Comparison of ENCODE assay signal across 1 cellular context in genomic region chr17:42928714-42929496, GRCh38.
TF ChIP-seq lines count a peak whose summit lies in the region.

No MANE protein-coding gene starts in this region.

TF ChIP-seq in HepG2, 621 proteins besides CTCF, POLR2A, EP300 and RAD21 (continued from another document and continues in another):
- TF ChIP-seq DZIP1 (CRISPR knock-in tag; IDR thresholded peaks at IDR 0.05) (no peak), MBNL3 (CRISPR knock-in tag; conservative IDR thresholded peaks at IDR 0.05) (no peak), HIVEP1 (CRISPR knock-in tag; IDR thresholded peaks at IDR 0.05) (no peak), CREBL2 (CRISPR knock-in tag; IDR thresholded peaks at IDR 0.05; ENCODE audit: borderline replicate concordance) (no peak), ATF5 (CRISPR knock-in tag; IDR thresholded peaks at IDR 0.05; ENCODE audit: low read depth) (no peak), ZNF333 (CRISPR knock-in tag; IDR thresholded peaks at IDR 0.05; ENCODE audit: borderline replicate concordance) (no peak), TBX2 (CRISPR knock-in tag; IDR thresholded peaks at IDR 0.05; ENCODE audit: borderline replicate concordance) (peak; percentile 38; the same call in 1 of the 2 replicates), MIER2 (CRISPR knock-in tag; IDR thresholded peaks at IDR 0.05) (no peak; the same call in 1 of the 2 replicates), FOXO4 (CRISPR knock-in tag; conservative IDR thresholded peaks at IDR 0.05) (no peak), CERS6 (CRISPR knock-in tag; IDR thresholded peaks at IDR 0.05) (no peak), CHCHD3 (CRISPR knock-in tag; IDR thresholded peaks at IDR 0.05) (no peak), RBM39 (IDR thresholded peaks at IDR 0.05; ENCODE audit: low read depth, low read length, poor library complexity, severe bottlenecking) (no peak), TERF1 (CRISPR knock-in tag; IDR thresholded peaks at IDR 0.05) (no peak), ZUFSP (CRISPR knock-in tag; IDR thresholded peaks at IDR 0.05; ENCODE audit: borderline replicate concordance) (no peak), TCF7 (IDR thresholded peaks at IDR 0.05; ENCODE audit: low read depth) (no peak), SALL2 (CRISPR knock-in tag; IDR thresholded peaks at IDR 0.05) (0 out of 2 replicates have a peak, but pooled peaks have one; percentile 37), TAF1 (CRISPR knock-in tag; IDR thresholded peaks at IDR 0.05) (no peak), ATM (IDR thresholded peaks at IDR 0.05; ENCODE audit: borderline replicate concordance) (no peak), ZBED4 (CRISPR knock-in tag; IDR thresholded peaks at IDR 0.05; ENCODE audit: borderline replicate concordance) (0 out of 2 replicates have a peak, but pooled peaks have one; percentile 60), NONO (IDR thresholded peaks at IDR 0.05) (no peak), NONO (CRISPR knock-in tag; conservative IDR thresholded peaks at IDR 0.05) (no peak), PHF8 (CRISPR knock-in tag; IDR thresholded peaks at IDR 0.05) (0 out of 2 replicates have a peak, but pooled peaks have one; percentile 39), ZNF775 (CRISPR knock-in tag; IDR thresholded peaks at IDR 0.05; ENCODE audit: borderline replicate concordance) (no peak), SP1 (IDR thresholded peaks at IDR 0.05) (no peak), SP1 (CRISPR knock-in tag; IDR thresholded peaks at IDR 0.05) (0 out of 2 replicates have a peak, but pooled peaks have one; percentile 11), ZBTB39 (CRISPR knock-in tag; IDR thresholded peaks at IDR 0.05) (no peak), CHD4 (IDR thresholded peaks at IDR 0.05; ENCODE audit: borderline replicate concordance, low read length) (no peak), ZNF136 (CRISPR knock-in tag; IDR thresholded peaks at IDR 0.05; ENCODE audit: low read depth) (no peak; the same call in 1 of the 2 replicates), ZBTB20 (CRISPR knock-in tag; IDR thresholded peaks at IDR 0.05; ENCODE audit: borderline replicate concordance, low read depth) (no peak), ZNF337 (CRISPR knock-in tag; IDR thresholded peaks at IDR 0.05; ENCODE audit: borderline replicate concordance, low read depth) (no peak), ZNF44 (CRISPR knock-in tag; IDR thresholded peaks at IDR 0.05) (0 out of 2 replicates have a peak, but pooled peaks have one; percentile 48), PITX1 (CRISPR knock-in tag; IDR thresholded peaks at IDR 0.05) (peak; percentile 55; the same call in 1 of the 2 replicates), SATB2 (CRISPR knock-in tag; IDR thresholded peaks at IDR 0.05) (no peak), NFKBIZ (CRISPR knock-in tag; IDR thresholded peaks at IDR 0.05) (no peak), ZNF850 (CRISPR knock-in tag; conservative IDR thresholded peaks at IDR 0.05) (no peak), ZNF878 (CRISPR knock-in tag; IDR thresholded peaks at IDR 0.05) (0 out of 2 replicates have a peak, but pooled peaks have one; percentile 20), ZC3H13 (CRISPR knock-in tag; IDR thresholded peaks at IDR 0.05) (no peak), SP2 (CRISPR knock-in tag; IDR thresholded peaks at IDR 0.05) (no peak), IKZF5 (CRISPR knock-in tag; IDR thresholded peaks at IDR 0.05) (peak; percentile 75; the same call in 1 of the 2 replicates), TBL1XR1 (IDR thresholded peaks at IDR 0.05; ENCODE audit: borderline replicate concordance, low read length, partially characterized antibody) (peak; percentile 30), MEIS1 (CRISPR knock-in tag; IDR thresholded peaks at IDR 0.05; ENCODE audit: borderline replicate concordance) (no peak), RBAK (CRISPR knock-in tag; IDR thresholded peaks at IDR 0.05) (0 out of 2 replicates have a peak, but pooled peaks have one; percentile 24), ZNF839 (CRISPR knock-in tag; IDR thresholded peaks at IDR 0.05; ENCODE audit: borderline replicate concordance) (no peak), ZFP36 (IDR thresholded peaks at IDR 0.05; ENCODE audit: borderline replicate concordance, low read depth, low read length, partially characterized antibody) (no peak), ZNF430 (CRISPR knock-in tag; IDR thresholded peaks at IDR 0.05) (peak; percentile 56; the same call in 1 of the 2 replicates), ZFP90 (CRISPR knock-in tag; IDR thresholded peaks at IDR 0.05; ENCODE audit: borderline replicate concordance) (peak; percentile 56; the same call in 1 of the 2 replicates), NCOA2 (CRISPR knock-in tag; IDR thresholded peaks at IDR 0.05) (peak; percentile 22; the same call in 1 of the 2 replicates), HDAC6 (IDR thresholded peaks at IDR 0.05; ENCODE audit: low read depth, low read length) (no peak)
